9 cellular contexts compared by ENCODE assay signal in the genomic region with DNA sequence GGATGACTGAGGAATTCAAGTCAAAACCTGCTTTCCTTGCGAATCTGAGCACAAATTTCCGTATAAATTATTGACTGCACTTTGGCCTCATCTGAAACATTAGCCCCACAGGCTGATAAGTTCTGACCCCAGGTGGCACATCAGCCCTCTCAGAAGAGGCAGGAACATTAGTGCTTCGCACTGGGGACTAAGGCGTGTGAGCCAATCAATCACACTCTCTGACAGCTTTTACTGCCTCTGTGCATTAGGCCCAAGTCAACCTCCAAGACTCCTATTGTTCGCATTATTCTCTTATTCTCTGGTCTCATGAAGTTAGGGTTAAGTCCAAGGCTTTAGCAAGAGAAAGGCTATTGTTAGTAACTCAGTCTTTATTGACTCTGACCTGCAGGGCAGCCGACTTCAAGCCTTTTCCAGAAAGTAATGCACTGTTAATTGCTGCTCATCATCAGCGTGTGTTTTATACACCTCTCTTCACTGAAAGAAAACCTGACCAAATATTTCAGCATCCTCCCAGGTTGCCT.
DNase-seq lines count a peak whose midpoint lies in the region; ATAC-seq, FAIRE-seq and TF ChIP-seq lines count a peak whose summit lies in the region.
"Had no signal": no experiment of that assay in that cellular context is flagged by ENCODE, and none has a peak within 500 bp of the region (broad histone marks: within the 10 kb centered on the region; RNA-seq: fewer than 3 reads in every experiment).

No MANE protein-coding gene starts in this region.

- POLR2A ChIA-PET in K562 (lab: Yijun Ruan, JAX), result no interaction called here
- POLR2A ChIA-PET in activated CD8-positive, alpha-beta T cell treated with anti-CD3 and anti-CD28 coated beads, Interleukin-2, amount 10 ng/mL, durations not matched to agents 7 days and 5 days (lab: Charles Lee), result no interaction called here

- no peak; a peak in 1 of 4 replicates for TF ChIP-seq RAD21 in K562 (CRISPR knock-in tag; conservative IDR thresholded peaks at IDR 0.05 in 1 of 2, IDR thresholded peaks at IDR 0.05 in 1 of 2)

- peak overlapping the region; percentile 14 for H3K27ac Mint-ChIP-seq in memory B cell
- no peak overlapping the region for H3K27ac Mint-ChIP-seq in activated CD8-positive, alpha-beta T cell treated with anti-CD3 and anti-CD28 coated beads, Interleukin-2, amount 10 ng/mL, durations not matched to agents 7 days and 5 days
- H3K27ac Mint-ChIP-seq: CD4-positive, alpha-beta T cell had no signal

- H3K9me3 ChIP-seq in K562 (replicated peaks; ENCODE audit: control insufficient read depth, insufficient read depth, low read depth, low read length) (no peaks in the 10 kb centered on the region), ovary (no peaks in the 10 kb centered on the region), osteoblast (ENCODE audit: low read depth, low read length) (no peaks in the 10 kb centered on the region), BE2C (no peaks in the 10 kb centered on the region)

- DNase-seq in NCI-H146 (lab: John Stamatoyannopoulos, UW) (peak; percentile 87), K562 (ENCODE audit: extremely low read depth in 1 of 4, low spot score in 3 of 4) (peak in 3 of 4 experiments; percentile 23 to 75 (median 56)), memory B cell (ENCODE audit: low spot score in 2 of 2) (no peak), ovary (no peak), osteoblast (ENCODE audit: insufficient read length, low spot score, missing footprints) (no peak), BE2C (no peak)
- DNase-seq in activated CD8-positive, alpha-beta T cell treated with anti-CD3 and anti-CD28 coated beads, Interleukin-2, amount 10 ng/mL, durations not matched to agents 7 days and 5 days, result no peak
- DNase-seq: CD4-positive, alpha-beta T cell had no signal

- H3K4me3 ChIP-seq in K562 (no peak overlapping the region), ovary (no peak overlapping the region), osteoblast (ENCODE audit: insufficient read depth, low read length) (no peak overlapping the region), BE2C (ENCODE audit: low read depth, low read length) (no peak overlapping the region)

- intact Hi-C loops in K562 (cut with micrococcal nuclease) (no loop called here), ovary (cut with DNase I) (no loop called here)

- peak overlapping the region; percentile 11; the same call in 1 of the 2 replicates for H3K27ac ChIP-seq in C4-2B
- H3K27ac ChIP-seq in K562 (ENCODE audit: extremely low read depth, low read depth, low read length), result no peak overlapping the region
- H3K27ac ChIP-seq in ovary, result peak overlapping the region in 1 of 2 donors; percentile 59
- H3K27ac ChIP-seq in osteoblast (ENCODE audit: low read depth, low read length), result no peak overlapping the region

- H3K27me3 Mint-ChIP-seq in memory B cell, result no peaks in the 10 kb centered on the region
- H3K27me3 Mint-ChIP-seq in activated CD8-positive, alpha-beta T cell treated with anti-CD3 and anti-CD28 coated beads, Interleukin-2, amount 10 ng/mL, durations not matched to agents 7 days and 5 days (ENCODE audit: low read depth), result peaks cover 23% of the 10 kb centered on the region

- H3K36me3 Mint-ChIP-seq in memory B cell, result no peaks in the 10 kb centered on the region
- no peaks in the 10 kb centered on the region for H3K36me3 Mint-ChIP-seq in activated CD8-positive, alpha-beta T cell treated with anti-CD3 and anti-CD28 coated beads, Interleukin-2, amount 10 ng/mL, durations not matched to agents 7 days and 5 days (ENCODE audit: low read depth)

- H3K4me1 ChIP-seq in K562 (replicated peaks in 1 of 2; ENCODE audit: control insufficient read depth in 2 of 2, insufficient read depth in 2 of 2, low read length in 2 of 2) (peaks cover 6 to 55% of the 10 kb centered on the region in 2 experiments; a peak in 4 of 5 replicates), ovary (ENCODE audit: insufficient read depth) (peaks cover 10% of the 10 kb centered on the region), osteoblast (ENCODE audit: insufficient read depth, low read length) (peaks cover 20% of the 10 kb centered on the region), BE2C (peaks cover 88% of the 10 kb centered on the region)

- no peak for TF ChIP-seq EP300 in K562 (IDR thresholded peaks at IDR 0.05; ENCODE audit: low read length)
- no peak for TF ChIP-seq EP300 in ovary (IDR thresholded peaks at IDR 0.05)

- H4K20me1 ChIP-seq in K562 (replicated peaks; ENCODE audit: control insufficient read depth, insufficient read depth, low read length) (no peaks in the 10 kb centered on the region), osteoblast (ENCODE audit: insufficient read depth, low read length) (no peaks in the 10 kb centered on the region)

- WGBS in K562 (ENCODE audit: insufficient coverage, low coverage, missing lambda C conversion rate), result 24% methylated on average over 7 of the region's 7 CpGs
- 72 to 84% (median 79%) methylated on average over 7 of the region's 7 CpGs for WGBS in ovary, 3 donors

- H3K4me2 ChIP-seq in K562 (ENCODE audit: insufficient read depth, low read length) (peak overlapping the region; percentile 54; the same call in 1 of the 2 replicates), osteoblast (ENCODE audit: insufficient read depth, low read length) (no peak overlapping the region)

- H3K4me1 Mint-ChIP-seq in memory B cell, result peaks cover 14% of the 10 kb centered on the region
- no peaks in the 10 kb centered on the region for H3K4me1 Mint-ChIP-seq in activated CD8-positive, alpha-beta T cell treated with anti-CD3 and anti-CD28 coated beads, Interleukin-2, amount 10 ng/mL, durations not matched to agents 7 days and 5 days (ENCODE audit: low read depth)

- no peaks in the 10 kb centered on the region for H3K27me3 ChIP-seq in K562 (ENCODE audit: control insufficient read depth in 2 of 2, insufficient read depth in 2 of 2, low read length in 2 of 2)
- H3K27me3 ChIP-seq in ovary, result no peaks in the 10 kb centered on the region
- H3K27me3 ChIP-seq in osteoblast (ENCODE audit: insufficient read depth, low read length), result no peaks in the 10 kb centered on the region
- no peaks in the 10 kb centered on the region for H3K27me3 ChIP-seq in BE2C

- no TSS peak for BruUV-seq in K562 (replicated peaks; lab: Mats Ljungman, UMichigan)

- in situ Hi-C loops in K562 (cut with MboI), result no loop called here

- H2AFZ ChIP-seq in K562 (ENCODE audit: low read depth, low read length) (peak overlapping the region; percentile 85), osteoblast (ENCODE audit: low read length) (no peak overlapping the region)

- TF ChIP-seq POLR2A in K562 (conservative IDR thresholded peaks at IDR 0.05), result no peak
- no peak for TF ChIP-seq POLR2A in ovary (IDR thresholded peaks at IDR 0.05)

- H3K4me3 Mint-ChIP-seq in memory B cell, result no peak overlapping the region
- H3K4me3 Mint-ChIP-seq in activated CD8-positive, alpha-beta T cell treated with anti-CD3 and anti-CD28 coated beads, Interleukin-2, amount 10 ng/mL, durations not matched to agents 7 days and 5 days, result no peak overlapping the region
- H3K4me3 Mint-ChIP-seq: CD4-positive, alpha-beta T cell had no signal

- CTCF ChIA-PET in K562 (lab: Yijun Ruan, JAX; ENCODE audit: low intra/inter-chr PET ratio), result no interaction called here
- CTCF ChIA-PET in activated CD8-positive, alpha-beta T cell treated with anti-CD3 and anti-CD28 coated beads, Interleukin-2, amount 10 ng/mL, durations not matched to agents 7 days and 5 days (lab: Charles Lee), result no interaction called here

- peak; percentile 83 for ATAC-seq in K562
- no peak for ATAC-seq in memory B cell (ENCODE audit: low read depth)
- no peak for ATAC-seq in activated CD8-positive, alpha-beta T cell treated with anti-CD3 and anti-CD28 coated beads, Interleukin-2, amount 10 ng/mL, durations not matched to agents 7 days and 5 days

- H3K79me2 ChIP-seq in K562 (ENCODE audit: control insufficient read depth, insufficient read depth, low read length) (no peaks in the 10 kb centered on the region), osteoblast (ENCODE audit: insufficient read depth, low read length) (no peaks in the 10 kb centered on the region)

- peak overlapping the region in 1 of 2 experiments; percentile 9; a peak in 2 of 4 replicates for H3K9ac ChIP-seq in K562 (ENCODE audit: insufficient read depth in 1 of 2, low read depth in 2 of 2, low read length in 2 of 2)

- H3K9me1 ChIP-seq in K562 (ENCODE audit: control insufficient read depth, insufficient read depth, low read length), result no peaks in the 10 kb centered on the region

- no peak for TF ChIP-seq CTCF in C4-2B (conservative IDR thresholded peaks at IDR 0.05)
- no peak for TF ChIP-seq CTCF in K562 (IDR thresholded peaks at IDR 0.05 in 2 of 3, conservative IDR thresholded peaks at IDR 0.05 in 1 of 3; ENCODE audit: insufficient read depth in 2 of 3, low read depth in 1 of 3, low read length in 3 of 3)
- TF ChIP-seq CTCF in ovary (IDR thresholded peaks at IDR 0.05), result no peak
- TF ChIP-seq CTCF in osteoblast (IDR thresholded peaks at IDR 0.05; ENCODE audit: extremely low read depth, low read depth, low read length), result no peak
- TF ChIP-seq CTCF in BE2C (IDR thresholded peaks at IDR 0.05; ENCODE audit: low read depth, low read length), result no peak

- FAIRE-seq in K562 (lab: Jason Lieb, UNC), result peak; percentile 11

- H3K36me3 ChIP-seq in K562 (ENCODE audit: control insufficient read depth, insufficient read depth, low read length) (no peaks in the 10 kb centered on the region), ovary (no peaks in the 10 kb centered on the region), osteoblast (ENCODE audit: insufficient read depth, low read length) (no peaks in the 10 kb centered on the region), BE2C (no peaks in the 10 kb centered on the region)

- no peaks in the 10 kb centered on the region for H3K9me3 Mint-ChIP-seq in memory B cell
- no peaks in the 10 kb centered on the region for H3K9me3 Mint-ChIP-seq in activated CD8-positive, alpha-beta T cell treated with anti-CD3 and anti-CD28 coated beads, Interleukin-2, amount 10 ng/mL, durations not matched to agents 7 days and 5 days (ENCODE audit: insufficient read depth)
- H3K9me3 Mint-ChIP-seq: CD4-positive, alpha-beta T cell had no signal

TF ChIP-seq in K562, 482 proteins besides CTCF, POLR2A, EP300 and RAD21 (continues in another document):
- no peak for TF ChIP-seq SAFB2 (IDR thresholded peaks at IDR 0.05; ENCODE audit: borderline replicate concordance, low read depth, low read length, severe bottlenecking)
- TF ChIP-seq, protein P1, sequence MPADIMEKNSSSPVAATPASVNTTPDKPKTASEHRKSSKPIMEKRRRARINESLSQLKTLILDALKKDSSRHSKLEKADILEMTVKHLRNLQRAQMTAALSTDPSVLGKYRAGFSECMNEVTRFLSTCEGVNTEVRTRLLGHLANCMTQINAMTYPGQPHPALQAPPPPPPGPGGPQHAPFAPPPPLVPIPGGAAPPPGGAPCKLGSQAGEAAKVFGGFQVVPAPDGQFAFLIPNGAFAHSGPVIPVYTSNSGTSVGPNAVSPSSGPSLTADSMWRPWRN (IDR thresholded peaks at IDR 0.05; ENCODE audit: low read depth), result no peak
- no peak for TF ChIP-seq ZNF780A (CRISPR knock-in tag; IDR thresholded peaks at IDR 0.05)
- TF ChIP-seq POU5F1 (IDR thresholded peaks at IDR 0.05; ENCODE audit: borderline replicate concordance, low read depth, low read length, partially characterized antibody), result no peak

Comparison
In these comparisons a context has a peak if more than half of its experiments do, and no peak if none do; other contexts are left out.
1. DNase-seq: peak in NCI-H146 (single experiment) and K562 (3 of 4); none in memory B cell (0 of 2), activated CD8-positive, alpha-beta T cell treated with anti-CD3 and anti-CD28 coated beads, Interleukin-2, amount 10 ng/mL, durations not matched to agents 7 days and 5 days (single experiment), ovary (0 of 5), osteoblast (single experiment) and BE2C (single experiment).